In the genomic region with DNA sequence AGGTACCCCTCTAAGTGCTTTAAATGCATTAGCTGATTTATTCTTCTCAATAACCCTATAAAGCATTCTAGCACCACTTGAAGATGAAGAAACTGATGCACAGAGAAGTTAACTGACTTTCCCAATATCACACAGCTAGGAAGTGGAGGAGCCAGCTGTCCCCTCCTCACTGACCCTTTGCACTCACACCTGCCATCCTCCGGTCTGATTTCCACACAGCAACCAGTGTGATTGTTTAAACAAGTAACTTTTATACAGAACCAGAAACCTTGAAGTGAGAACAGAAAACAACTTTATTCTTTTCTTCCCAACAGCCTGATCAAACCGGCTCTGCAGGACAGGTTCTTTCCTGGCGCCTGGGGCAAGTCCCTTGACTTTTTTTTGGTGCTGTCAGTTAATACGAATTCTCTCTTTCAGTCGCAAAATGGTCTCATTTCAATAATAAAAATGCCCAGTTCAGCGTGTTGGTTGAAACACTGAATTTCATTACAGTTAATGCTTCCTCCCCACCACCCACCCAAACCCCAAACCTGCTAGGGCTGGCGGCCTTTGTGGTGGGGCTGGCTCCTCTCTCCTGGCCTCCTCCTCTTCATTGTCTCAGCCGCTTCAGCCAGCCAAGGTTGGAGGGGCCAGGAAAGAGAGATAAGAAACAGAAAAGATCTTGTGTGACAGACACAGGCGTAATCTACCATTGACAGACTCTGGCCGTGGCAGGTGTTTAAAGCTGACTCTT, we compare ENCODE assay signal across 12 cellular contexts. TPM values are rescaled to one million over a fixed set of nuclear protein-coding genes. Genes with fewer than 3 reads are reported as not detected.
A peak's percentile ranks its signal among the peaks of the same experiment; 100 is the strongest.
DNase-seq lines count a peak whose midpoint lies in the region; ATAC-seq lines count a peak whose summit lies in the region.
"Had no signal": no experiment of that assay in that cellular context is flagged by ENCODE, and none has a peak within 500 bp of the region (broad histone marks: within the 10 kb centered on the region; RNA-seq: fewer than 3 reads in every experiment).

No MANE protein-coding gene starts in this region.

- intact Hi-C loops in activated CD4-positive, alpha-beta T cell treated with anti-CD3 and anti-CD28 coated beads, Interleukin-2, amount 10 ng/mL, durations not matched to agents 24 days and 14 days (cut with micrococcal nuclease): no loop called here
- intact Hi-C loops in activated T-helper 2 cell treated with anti-CD3 and anti-CD28 coated beads, Interferon-gamma antibody, Interleukin-2, Interleukin-4, amounts not matched to agents 10 μg/mL and 5 μg/mL and 100 μg/mL, durations not matched to agents 14 hours and 24 hours and 36 hours (cut with micrococcal nuclease): no loop called here

- H3K4me1 Mint-ChIP-seq in activated CD4-positive, alpha-beta T cell treated with anti-CD3 and anti-CD28 coated beads, Interleukin-2, amount 10 ng/mL, durations not matched to agents 24 days and 14 days: no peaks in the 10 kb centered on the region
- peaks cover 29% of the 10 kb centered on the region for H3K4me1 Mint-ChIP-seq in activated T-helper 2 cell treated with anti-CD3 and anti-CD28 coated beads, Interferon-gamma antibody, Interleukin-2, Interleukin-4, amounts not matched to agents 10 μg/mL and 5 μg/mL and 100 μg/mL, durations not matched to agents 14 hours and 24 hours and 36 hours (ENCODE audit: low read depth)

- no peak overlapping the region for H3K4me3 Mint-ChIP-seq in activated CD4-positive, alpha-beta T cell treated with anti-CD3 and anti-CD28 coated beads, Interleukin-2, amount 10 ng/mL, durations not matched to agents 24 days and 14 days
- no peak overlapping the region for H3K4me3 Mint-ChIP-seq in activated T-helper 2 cell treated with anti-CD3 and anti-CD28 coated beads, Interferon-gamma antibody, Interleukin-2, Interleukin-4, amounts not matched to agents 10 μg/mL and 5 μg/mL and 100 μg/mL, durations not matched to agents 14 hours and 24 hours and 36 hours (ENCODE audit: low read depth)
- H3K4me3 Mint-ChIP-seq: dendritic cell treated with granulocyte-macrophage colony-stimulating factor and Interleukin-4, amounts not matched to agents 40 ng/mL and 50 ng/mL, for 4 days had no signal

- DNase-seq in activated CD4-positive, alpha-beta T cell treated with anti-CD3 and anti-CD28 coated beads, Interleukin-2, amount 50 U/mL, for 48 hours: peak; percentile 36 to 61
- DNase-seq in activated CD4-positive, alpha-beta T cell treated with anti-CD3 and anti-CD28 coated beads, Interleukin-2, amount 10 ng/mL, durations not matched to agents 24 days and 14 days: no peak
- no peak for DNase-seq in activated T-helper 2 cell treated with anti-CD3 and anti-CD28 coated beads, Interferon-gamma antibody, Interleukin-2, Interleukin-4, amounts not matched to agents 10 μg/mL and 5 μg/mL and 100 μg/mL, durations not matched to agents 14 hours and 24 hours and 36 hours (ENCODE audit: low spot score)
- peak; percentile 37 for DNase-seq in stimulated activated CD8-positive, alpha-beta memory T cell treated with anti-CD3 and anti-CD28 coated beads, Interleukin-4, amount 100 ng/mL, for 48 hours
- DNase-seq in NCI-H82 (lab: John Stamatoyannopoulos, UW): no peak
- no peak for DNase-seq in GOT3 (lab: John Stamatoyannopoulos, UW)
- DNase-seq in NK-92 (lab: John Stamatoyannopoulos, UW; ENCODE audit: unreplicated experiment): no peak
- DNase-seq: activated CD4-positive, CD25-positive, alpha-beta regulatory T cell; NCI-H1092 treated with DMSO at 0.1 percent for 48 hours had no signal

- peaks cover 1% of the 10 kb centered on the region for H3K9me3 Mint-ChIP-seq in activated CD4-positive, alpha-beta T cell treated with anti-CD3 and anti-CD28 coated beads, Interleukin-2, amount 10 ng/mL, durations not matched to agents 24 days and 14 days
- no peaks in the 10 kb centered on the region for H3K9me3 Mint-ChIP-seq in activated T-helper 2 cell treated with anti-CD3 and anti-CD28 coated beads, Interferon-gamma antibody, Interleukin-2, Interleukin-4, amounts not matched to agents 10 μg/mL and 5 μg/mL and 100 μg/mL, durations not matched to agents 14 hours and 24 hours and 36 hours

- peaks cover 23% of the 10 kb centered on the region for H3K27me3 Mint-ChIP-seq in activated CD4-positive, alpha-beta T cell treated with anti-CD3 and anti-CD28 coated beads, Interleukin-2, amount 10 ng/mL, durations not matched to agents 24 days and 14 days
- H3K27me3 Mint-ChIP-seq in activated T-helper 2 cell treated with anti-CD3 and anti-CD28 coated beads, Interferon-gamma antibody, Interleukin-2, Interleukin-4, amounts not matched to agents 10 μg/mL and 5 μg/mL and 100 μg/mL, durations not matched to agents 14 hours and 24 hours and 36 hours (ENCODE audit: low read depth): peaks cover 9% of the 10 kb centered on the region
- H3K27me3 Mint-ChIP-seq: dendritic cell treated with granulocyte-macrophage colony-stimulating factor and Interleukin-4, amounts not matched to agents 40 ng/mL and 50 ng/mL, for 4 days had no signal

- no peak overlapping the region for H3K27ac Mint-ChIP-seq in activated CD4-positive, alpha-beta T cell treated with anti-CD3 and anti-CD28 coated beads, Interleukin-2, amount 10 ng/mL, durations not matched to agents 24 days and 14 days
- H3K27ac Mint-ChIP-seq in activated T-helper 2 cell treated with anti-CD3 and anti-CD28 coated beads, Interferon-gamma antibody, Interleukin-2, Interleukin-4, amounts not matched to agents 10 μg/mL and 5 μg/mL and 100 μg/mL, durations not matched to agents 14 hours and 24 hours and 36 hours: peak overlapping the region; percentile 1
- H3K27ac Mint-ChIP-seq: dendritic cell treated with granulocyte-macrophage colony-stimulating factor and Interleukin-4, amounts not matched to agents 40 ng/mL and 50 ng/mL, for 4 days had no signal

- peak; percentile 69 for ATAC-seq in HG02884 (IDR thresholded peaks at IDR 0.05; ENCODE audit: unreplicated experiment)
- ATAC-seq: A549 had no signal

- H3K36me3 Mint-ChIP-seq in activated CD4-positive, alpha-beta T cell treated with anti-CD3 and anti-CD28 coated beads, Interleukin-2, amount 10 ng/mL, durations not matched to agents 24 days and 14 days (ENCODE audit: low read depth): no peaks in the 10 kb centered on the region
- H3K36me3 Mint-ChIP-seq in activated T-helper 2 cell treated with anti-CD3 and anti-CD28 coated beads, Interferon-gamma antibody, Interleukin-2, Interleukin-4, amounts not matched to agents 10 μg/mL and 5 μg/mL and 100 μg/mL, durations not matched to agents 14 hours and 24 hours and 36 hours (ENCODE audit: low read depth): no peaks in the 10 kb centered on the region

RNA-seq across cellular contexts. Expression of a gene that starts 26.4 kb away (rescaled TPM):
- 13.4 and 14.0 TPM in 2 replicates for total RNA-seq in activated CD4-positive, alpha-beta T cell treated with anti-CD3 and anti-CD28 coated beads, Interleukin-2, amount 10 ng/mL, durations not matched to agents 24 days and 14 days
- 25.4 and 26.4 TPM in 2 replicates for total RNA-seq in activated T-helper 2 cell treated with anti-CD3 and anti-CD28 coated beads, Interferon-gamma antibody, Interleukin-2, Interleukin-4, amounts not matched to agents 10 μg/mL and 5 μg/mL and 100 μg/mL, durations not matched to agents 14 hours and 24 hours and 36 hours

Comparison
In these comparisons a context has a peak if more than half of its experiments do, and no peak if none do; other contexts are left out.
1. DNase-seq: peak in activated CD4-positive, alpha-beta T cell treated with anti-CD3 and anti-CD28 coated beads, Interleukin-2, amount 50 U/mL, for 48 hours (2 of 2) and stimulated activated CD8-positive, alpha-beta memory T cell treated with anti-CD3 and anti-CD28 coated beads, Interleukin-4, amount 100 ng/mL, for 48 hours (single experiment); none in activated CD4-positive, alpha-beta T cell treated with anti-CD3 and anti-CD28 coated beads, Interleukin-2, amount 10 ng/mL, durations not matched to agents 24 days and 14 days (single experiment), activated T-helper 2 cell treated with anti-CD3 and anti-CD28 coated beads, Interferon-gamma antibody, Interleukin-2, Interleukin-4, amounts not matched to agents 10 μg/mL and 5 μg/mL and 100 μg/mL, durations not matched to agents 14 hours and 24 hours and 36 hours (single experiment), NCI-H82 (single experiment), GOT3 (single experiment) and NK-92 (single experiment).